ENCODE assay signal across 17 cellular contexts in the genomic region with DNA sequence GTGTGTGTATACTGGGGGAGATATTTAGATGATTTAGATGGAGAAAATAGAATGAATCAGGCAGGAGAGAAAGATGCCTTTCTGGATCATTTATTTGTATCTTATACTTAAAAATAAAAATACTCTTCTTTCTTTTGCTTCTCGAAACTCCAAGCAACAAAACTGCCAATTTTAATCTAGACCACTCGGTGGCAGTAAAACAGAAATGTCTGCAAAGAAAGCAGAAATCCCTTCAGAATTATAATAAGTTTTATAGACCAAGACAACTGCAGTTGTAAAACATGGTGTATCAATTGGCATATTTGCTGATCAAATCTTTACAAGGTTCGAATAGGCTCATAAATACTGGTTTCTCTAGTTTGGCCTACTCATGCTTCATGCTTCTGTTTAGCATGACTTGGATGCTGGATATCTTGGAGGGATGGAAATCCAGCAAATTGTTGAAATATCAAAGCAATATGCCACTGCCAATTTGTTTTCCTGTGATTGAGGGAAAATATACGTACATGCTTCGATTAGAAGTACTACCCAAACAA. TPM values are rescaled to one million over a fixed set of nuclear protein-coding genes. Genes with fewer than 3 reads are reported as not detected.
A peak's percentile ranks its signal among the peaks of the same experiment; 100 is the strongest.
DNase-seq lines count a peak whose midpoint lies in the region; ATAC-seq and TF ChIP-seq lines count a peak whose summit lies in the region.
"Had no signal": no experiment of that assay in that cellular context is flagged by ENCODE, and none has a peak within 500 bp of the region (broad histone marks: within the 10 kb centered on the region; RNA-seq: fewer than 3 reads in every experiment).

No MANE protein-coding gene starts in this region.

- ATAC-seq in T-helper 17 cell = no peak
- no peak for ATAC-seq in GM18498 (IDR thresholded peaks at IDR 0.05; ENCODE audit: unreplicated experiment)

- TF ChIP-seq CTCF in LNCAP (IDR thresholded peaks at IDR 0.05) (peak; percentile 66), brain microvascular endothelial cell (IDR thresholded peaks at IDR 0.05; ENCODE audit: low read depth, low read length, missing control alignments) (peak; percentile 24), mesothelial cell of epicardium (IDR thresholded peaks at IDR 0.05; ENCODE audit: unreplicated experiment) (peak; percentile 28)

- H3K36me3 Mint-ChIP-seq in mesothelial cell of epicardium (no peaks in the 10 kb centered on the region), T-helper 17 cell (ENCODE audit: low read depth) (no peaks in the 10 kb centered on the region)
- no peaks in the 10 kb centered on the region for H3K36me3 Mint-ChIP-seq in activated CD4-positive, alpha-beta T cell treated with anti-CD3 and anti-CD28 coated beads, Interleukin-2, amount 10 ng/mL, durations not matched to agents 7 days and 5 days (ENCODE audit: low read depth)

- H3K27ac ChIP-seq in brain microvascular endothelial cell = no peak overlapping the region
- H3K27ac ChIP-seq: skin epidermis, testis had no signal

- H3K4me1 Mint-ChIP-seq in mesothelial cell of epicardium = no peaks in the 10 kb centered on the region
- no peaks in the 10 kb centered on the region for H3K4me1 Mint-ChIP-seq in T-helper 17 cell
- H3K4me1 Mint-ChIP-seq in activated CD4-positive, alpha-beta T cell treated with anti-CD3 and anti-CD28 coated beads, Interleukin-2, amount 10 ng/mL, durations not matched to agents 7 days and 5 days = no peaks in the 10 kb centered on the region

- H3K27ac Mint-ChIP-seq in mesothelial cell of epicardium (no peak overlapping the region), T-helper 17 cell (no peak overlapping the region)
- no peak overlapping the region for H3K27ac Mint-ChIP-seq in activated CD4-positive, alpha-beta T cell treated with anti-CD3 and anti-CD28 coated beads, Interleukin-2, amount 10 ng/mL, durations not matched to agents 7 days and 5 days

- H3K4me3 ChIP-seq in brain microvascular endothelial cell (ENCODE audit: low read depth, low read length) = no peak overlapping the region
- H3K4me3 ChIP-seq: skin epidermis, testis had no signal

- no peak overlapping the region for H3K4me3 Mint-ChIP-seq in mesothelial cell of epicardium
- H3K4me3 Mint-ChIP-seq in T-helper 17 cell = no peak overlapping the region
- no peak overlapping the region for H3K4me3 Mint-ChIP-seq in activated CD4-positive, alpha-beta T cell treated with anti-CD3 and anti-CD28 coated beads, Interleukin-2, amount 10 ng/mL, durations not matched to agents 7 days and 5 days

- CTCF ChIA-PET in activated CD4-positive, alpha-beta T cell treated with anti-CD3 and anti-CD28 coated beads, Interleukin-2, amount 10 ng/mL, durations not matched to agents 7 days and 5 days (lab: Charles Lee) = no interaction called here

- no peaks in the 10 kb centered on the region for H3K27me3 ChIP-seq in brain microvascular endothelial cell (replicated peaks)
- H3K27me3 ChIP-seq: testis had no signal

- in situ Hi-C loops in brain microvascular endothelial cell (cut with HindIII; ENCODE audit: low pct_ligation_motif_present, low sequenced_read_pairs) = no loop called here

- POLR2A ChIA-PET in activated CD4-positive, alpha-beta T cell treated with anti-CD3 and anti-CD28 coated beads, Interleukin-2, amount 10 ng/mL, durations not matched to agents 7 days and 5 days (lab: Charles Lee) = no interaction called here

- H3K27me3 Mint-ChIP-seq in mesothelial cell of epicardium (ENCODE audit: low read depth) = peaks cover 38% of the 10 kb centered on the region
- peaks cover 5% of the 10 kb centered on the region for H3K27me3 Mint-ChIP-seq in T-helper 17 cell
- no peaks in the 10 kb centered on the region for H3K27me3 Mint-ChIP-seq in activated CD4-positive, alpha-beta T cell treated with anti-CD3 and anti-CD28 coated beads, Interleukin-2, amount 10 ng/mL, durations not matched to agents 7 days and 5 days

- H3K9me3 Mint-ChIP-seq in mesothelial cell of epicardium = no peaks in the 10 kb centered on the region
- no peaks in the 10 kb centered on the region for H3K9me3 Mint-ChIP-seq in activated CD4-positive, alpha-beta T cell treated with anti-CD3 and anti-CD28 coated beads, Interleukin-2, amount 10 ng/mL, durations not matched to agents 7 days and 5 days

- DNase-seq in AG20443 (ENCODE audit: low spot score) = peak; percentile 18
- DNase-seq in brain microvascular endothelial cell = no peak
- no peak for DNase-seq in mesothelial cell of epicardium (ENCODE audit: low spot score in 2 of 2, unreplicated experiment in 2 of 2)
- DNase-seq in T-helper 17 cell = no peak
- no peak for DNase-seq in activated CD4-positive, alpha-beta T cell treated with anti-CD3 and anti-CD28 coated beads, Interleukin-2, amount 10 ng/mL, durations not matched to agents 7 days and 5 days
- DNase-seq in NCI-H510A (lab: John Stamatoyannopoulos, UW) = no peak
- DNase-seq: activated CD4-positive, alpha-beta T cell treated with anti-CD3 and anti-CD28 coated beads for 4 hours; foreskin melanocyte; GOT3; NCI-H1092; testis had no signal

- H3K9me3 ChIP-seq in T-helper 17 cell (ENCODE audit: control insufficient read depth, low read length, poor library complexity, severe bottlenecking) = no peaks in the 10 kb centered on the region
- H3K9me3 ChIP-seq: testis had no signal

- H3K36me3 ChIP-seq in brain microvascular endothelial cell (replicated peaks) = no peaks in the 10 kb centered on the region

RNA-seq across cellular contexts. Expression of gene C1orf87, which starts 15.1 kb away (rescaled TPM):
- total RNA-seq in mesothelial cell of epicardium = not detected in 3 replicates
- total RNA-seq in T-helper 17 cell = not detected
- not detected for total RNA-seq in activated CD4-positive, alpha-beta T cell treated with anti-CD3 and anti-CD28 coated beads, Interleukin-2, amount 10 ng/mL, durations not matched to agents 7 days and 5 days
- total RNA-seq: cerebellum, HT-29, mucosa of gallbladder had no signal
